Comparison of ENCODE assay signal across 11 cellular contexts in genomic region chr17:50221500-50222480, GRCh38. TPM values are rescaled to one million over a fixed set of nuclear protein-coding genes. Genes with fewer than 3 reads are reported as not detected.
DNase-seq lines count a peak whose midpoint lies in the region; ATAC-seq and TF ChIP-seq lines count a peak whose summit lies in the region.
"Had no signal": no experiment of that assay in that cellular context is flagged by ENCODE, and none has a peak within 500 bp of the region (broad histone marks: within the 10 kb centered on the region; RNA-seq: fewer than 3 reads in every experiment).

No MANE protein-coding gene starts in this region.

- no peak overlapping the region for H3K4me3 Mint-ChIP-seq in MCF 10A (ENCODE audit: unreplicated experiment)
- H3K4me3 Mint-ChIP-seq: central memory CD8-positive, alpha-beta T cell had no signal

- H3K4me3 ChIP-seq in AG10803 (ENCODE audit: low read length): peak overlapping the region; percentile 36
- H3K4me3 ChIP-seq in Loucy (ENCODE audit: low read length, poor library complexity, severe bottlenecking): no peak overlapping the region
- no peak overlapping the region for H3K4me3 ChIP-seq in mucosa of descending colon

- H3K36me3 ChIP-seq in Loucy (ENCODE audit: insufficient read depth, low read length) (no peaks in the 10 kb centered on the region), mucosa of descending colon (ENCODE audit: low read depth) (no peaks in the 10 kb centered on the region)

- H3K27me3 Mint-ChIP-seq in MCF 10A (ENCODE audit: insufficient read depth, unreplicated experiment): no peaks in the 10 kb centered on the region

- H3K4me1 Mint-ChIP-seq in MCF 10A (ENCODE audit: insufficient read depth, unreplicated experiment): peaks cover 44% of the 10 kb centered on the region
- H3K4me1 Mint-ChIP-seq: central memory CD8-positive, alpha-beta T cell had no signal

- intact Hi-C loops in MCF 10A (cut with micrococcal nuclease): no loop called here
- intact Hi-C loops in mucosa of descending colon (cut with DNase I, micrococcal nuclease): no loop called here

- peak overlapping the region; percentile 73 for H3K27ac Mint-ChIP-seq in MCF 10A (ENCODE audit: low read depth, unreplicated experiment)
- H3K27ac Mint-ChIP-seq: naive B cell had no signal

- peak; percentile 29 for ATAC-seq in mucosa of descending colon

- H3K4me1 ChIP-seq in Loucy (ENCODE audit: insufficient read depth, low read length, poor library complexity, severe bottlenecking) (peaks cover 11% of the 10 kb centered on the region), mucosa of descending colon (ENCODE audit: low read depth) (no peaks in the 10 kb centered on the region)

- H3K9me3 ChIP-seq in Loucy (ENCODE audit: insufficient read depth, low read depth, low read length): no peaks in the 10 kb centered on the region
- H3K9me3 ChIP-seq in mucosa of descending colon: peaks cover 4% of the 10 kb centered on the region

- peak; percentile 89 for DNase-seq in AG10803 (ENCODE audit: low read depth)
- peak; percentile 93 for DNase-seq in MCF 10A (ENCODE audit: unreplicated experiment)
- no peak for DNase-seq in mucosa of descending colon
- no peak for DNase-seq in activated gamma-delta T cell (lab: John Stamatoyannopoulos, UW)
- DNase-seq in ecto neural progenitor cell (ENCODE audit: low spot score): no peak
- no peak for DNase-seq in HK-2 (ENCODE audit: unreplicated experiment)
- DNase-seq in NCI-H1105 treated with DMSO at 0.1 percent for 48 hours (lab: John Stamatoyannopoulos, UW): no peak
- DNase-seq: naive B cell had no signal

- POLR2A ChIA-PET in MCF 10A (lab: Yijun Ruan, JAX): interaction anchor here (0.6 to 1.7 kb wide), 8 partner anchors 10 to 321 kb away, joined by 3 to 10 read pairs (median 4); partner anchors contain the start of genes COL1A1 and TMEM92

- H2AFZ ChIP-seq in Loucy (ENCODE audit: low read length): no peak overlapping the region; the same call in 1 of the 2 replicates

- no peaks in the 10 kb centered on the region for H3K79me2 ChIP-seq in Loucy (ENCODE audit: insufficient read depth, low read length)

- H3K9me2 ChIP-seq in Loucy (replicated peaks; ENCODE audit: low read depth, low read length): no peaks in the 10 kb centered on the region

- CTCF ChIA-PET in MCF 10A (lab: Yijun Ruan, JAX): interaction anchor here (0.5 to 2.2 kb wide), 5 partner anchors 11 to 75 kb away, joined by 3 to 12 read pairs (median 6); partner anchors contain the start of gene COL1A1

- H3K4me2 ChIP-seq in Loucy (ENCODE audit: low read depth, low read length, poor library complexity, severe bottlenecking): peak overlapping the region; percentile 10

- no peaks in the 10 kb centered on the region for H3F3A ChIP-seq in Loucy (ENCODE audit: low read depth)

- BruUV-seq in MCF 10A (replicated peaks; lab: Mats Ljungman, UMichigan): no TSS peak

- no peak for TF ChIP-seq CTCF in AG10803 (conservative IDR thresholded peaks at IDR 0.05; ENCODE audit: low read length)
- TF ChIP-seq CTCF in Loucy (conservative IDR thresholded peaks at IDR 0.05; ENCODE audit: low read length): no peak
- no peak for TF ChIP-seq CTCF in MCF 10A (IDR thresholded peaks at IDR 0.05; ENCODE audit: unreplicated experiment)
- no peak for TF ChIP-seq CTCF in mucosa of descending colon (IDR thresholded peaks at IDR 0.05)

- H3K9ac ChIP-seq in Loucy (ENCODE audit: low read depth, low read length, poor library complexity, severe bottlenecking): no peak overlapping the region

- no peaks in the 10 kb centered on the region for H3K36me3 Mint-ChIP-seq in MCF 10A (ENCODE audit: insufficient read depth, unreplicated experiment)

- no peaks in the 10 kb centered on the region for H4K20me1 ChIP-seq in Loucy (ENCODE audit: insufficient read depth, low read length, poor library complexity, severe bottlenecking)

- no peaks in the 10 kb centered on the region for H3K27me3 ChIP-seq in Loucy (ENCODE audit: insufficient read depth, low read length, poor library complexity, severe bottlenecking)

- H3K9me3 Mint-ChIP-seq in MCF 10A (ENCODE audit: unreplicated experiment): peaks cover under 1% of the 10 kb centered on the region
- H3K9me3 Mint-ChIP-seq: central memory CD8-positive, alpha-beta T cell had no signal

RNA-seq across cellular contexts. Expression of gene COL1A1, which starts 20.4 kb away (rescaled TPM):
- total RNA-seq in MCF 10A (2022) (3.4 and 4.5 TPM in 2 replicates), mucosa of descending colon (100 to 1,000 TPM in 2 of 3 donors, 10 to 100 TPM in 1; 53.0 to 248 (median 160) TPM)

RNA-seq across cellular contexts. Expression of gene TMEM92, which starts 52.5 kb away (rescaled TPM):
- 1.1 and 1.5 TPM in 2 replicates for total RNA-seq in MCF 10A (2022)
- total RNA-seq in mucosa of descending colon: 1 to 10 TPM; 1.3 to 2.8 (median 2.6) TPM

RNA-seq across cellular contexts. Expression of gene SGCA, which starts 56.0 kb away (rescaled TPM):
- total RNA-seq in MCF 10A (2022) (not detected in 2 replicates), mucosa of descending colon (10 to 100 TPM in 1 of 3 donors, 1 to 10 TPM in 1, under 1 TPM in 1; 0.64 to 30.7 (median 6.8) TPM)
- total RNA-seq: H1 had no signal

Comparison
In these comparisons a context has a peak if more than half of its experiments do, and no peak if none do; other contexts are left out.
1. DNase-seq: peak in AG10803 (single experiment) and MCF 10A (single experiment); none in mucosa of descending colon (0 of 3), activated gamma-delta T cell (single experiment), ecto neural progenitor cell (single experiment), HK-2 (single experiment) and NCI-H1105 treated with DMSO at 0.1 percent for 48 hours (single experiment).